Comparison of ENCODE assay signal across 8 cellular contexts in the genomic region with DNA sequence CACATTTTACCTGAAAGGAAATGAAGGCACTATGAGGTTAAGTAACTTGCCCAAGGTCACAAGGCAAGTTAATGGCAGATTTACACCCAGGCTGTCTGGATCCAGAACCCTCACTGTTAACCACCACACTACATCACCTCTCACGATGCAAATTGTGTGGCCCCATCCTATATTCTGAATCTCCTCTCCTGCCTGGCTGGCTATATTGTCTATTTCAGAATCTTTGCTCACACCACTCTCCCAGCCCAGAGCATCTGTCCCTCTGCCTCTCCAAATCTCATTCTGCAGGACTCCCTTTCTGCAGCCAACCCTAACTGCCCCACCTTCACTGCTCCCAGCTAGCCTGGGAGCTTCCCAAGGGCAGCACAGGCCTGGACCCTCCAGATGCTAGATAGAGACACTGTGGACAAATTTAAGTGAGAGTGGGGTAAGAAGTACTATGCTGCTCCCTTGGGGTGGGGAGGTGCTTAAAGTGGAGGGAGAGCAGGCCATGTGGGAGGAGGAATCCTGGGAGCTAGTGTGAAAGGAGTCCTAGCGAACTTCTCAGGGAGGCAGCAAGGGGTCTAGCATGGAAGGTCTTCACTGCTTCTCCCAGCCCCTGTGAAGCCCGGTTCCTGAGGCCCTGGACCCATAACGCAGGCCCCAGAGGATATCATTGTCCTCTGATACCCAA. TPM values are rescaled to one million over a fixed set of nuclear protein-coding genes. Genes with fewer than 3 reads are reported as not detected.
A peak's percentile ranks its signal among the peaks of the same experiment; 100 is the strongest.
DNase-seq lines count a peak whose midpoint lies in the region; ATAC-seq, FAIRE-seq and TF ChIP-seq lines count a peak whose summit lies in the region.

No MANE protein-coding gene starts in this region.

- H3K4me1 ChIP-seq in right lobe of liver, result peaks cover 0 to 14% (median 0%) of the 10 kb centered on the region in 4 donors
- no peaks in the 10 kb centered on the region for H3K4me1 ChIP-seq in urinary bladder (ENCODE audit: insufficient read depth)

- H3K27ac ChIP-seq in right lobe of liver, result peak overlapping the region; percentile 49 to 67 (median 58)
- H3K27ac ChIP-seq in urinary bladder (ENCODE audit: low read depth), result no peak overlapping the region

- H3K27me3 ChIP-seq in GM06990 (replicated peaks; ENCODE audit: control insufficient read depth, insufficient read depth, low read length) (no peaks in the 10 kb centered on the region), bronchial epithelial cell (ENCODE audit: control insufficient read depth, insufficient read depth, low read length) (no peaks in the 10 kb centered on the region), right lobe of liver (no peaks in the 10 kb centered on the region)

- WGBS in right lobe of liver (ENCODE audit: insufficient coverage, low coverage, low lambda C conversion rate, missing lambda C conversion rate), result 75% methylated on average over 1 of the region's 4 CpGs
- whole genome bisulfite sequencing in urinary bladder, result 20% methylated on average over 4 of the region's 4 CpGs

- no peaks in the 10 kb centered on the region for H3K36me3 ChIP-seq in GM06990 (ENCODE audit: control insufficient read depth, insufficient read depth, low read length)
- H3K36me3 ChIP-seq in bronchial epithelial cell (ENCODE audit: control insufficient read depth, insufficient read depth, low read length), result no peaks in the 10 kb centered on the region
- H3K36me3 ChIP-seq in right lobe of liver, result no peaks in the 10 kb centered on the region
- H3K36me3 ChIP-seq in urinary bladder (ENCODE audit: insufficient read depth), result no peaks in the 10 kb centered on the region

- TF ChIP-seq POLR2A in right lobe of liver (IDR thresholded peaks at IDR 0.05), result no peak
- TF ChIP-seq POLR2A in H54 (IDR thresholded peaks at IDR 0.05; ENCODE audit: low read depth, low read length), result no peak

- TF ChIP-seq CTCF in GM06990 (IDR thresholded peaks at IDR 0.05; ENCODE audit: insufficient read depth, low read length, poor library complexity, severe bottlenecking) (no peak), bronchial epithelial cell (IDR thresholded peaks at IDR 0.05; ENCODE audit: insufficient read depth, low read length, severe bottlenecking) (no peak), right lobe of liver (IDR thresholded peaks at IDR 0.05) (no peak)

- no peak for FAIRE-seq in bronchial epithelial cell (lab: Jason Lieb, UNC)
- FAIRE-seq in H54 (lab: Jason Lieb, UNC), result no peak

- ATAC-seq in right lobe of liver (peak in 3 of 4 donors; percentile 1 to 2 (median 1)), HG03039 (IDR thresholded peaks at IDR 0.05; ENCODE audit: unreplicated experiment) (no peak)

- H3K9me3 ChIP-seq in right lobe of liver, result no peaks in the 10 kb centered on the region

- DNase-seq in GM06990 (ENCODE audit: extremely low read depth, insufficient read length), result no peak
- peak; percentile 15 for DNase-seq in MV-4-11 (lab: John Stamatoyannopoulos, UW)
- no peak for DNase-seq in bronchial epithelial cell (ENCODE audit: low read depth)
- DNase-seq in right lobe of liver, result no peak
- DNase-seq in SW480 (ENCODE audit: low spot score), result no peak
- DNase-seq in H54 (ENCODE audit: insufficient read length, low spot score), result no peak

- intact Hi-C loops in right lobe of liver (cut with DNase I), result no loop called here

- H3K4me3 ChIP-seq in GM06990 (replicated peaks; ENCODE audit: low read depth, low read length) (peak overlapping the region; percentile 93), bronchial epithelial cell (ENCODE audit: low read depth, low read length) (peak overlapping the region; percentile 67), right lobe of liver (peak overlapping the region; percentile 89 to 97 (median 96)), urinary bladder (ENCODE audit: low read depth, low read length) (peak overlapping the region; percentile 92)

RNA-seq across cellular contexts. Expression of gene CUEDC2, which starts 0.8 kb away (rescaled TPM):
- total RNA-seq in bronchial epithelial cell (29.7 and 31.5 TPM in 2 replicates), right lobe of liver (10 to 100 TPM; 23.0 to 32.1 (median 26.8) TPM), urinary bladder (26.9 TPM)
- 77.9 TPM for polyA plus RNA-seq in urinary bladder

RNA-seq across cellular contexts. Expression of gene FBXL15, which starts 11.0 kb away (rescaled TPM):
- total RNA-seq in bronchial epithelial cell (9.7 and 12.5 TPM in 2 replicates), right lobe of liver (10 to 100 TPM in 2 of 6 experiments, 1 to 10 TPM in 4; 5.6 to 22.9 (median 9.0) TPM), urinary bladder (2.0 TPM)
- polyA plus RNA-seq in urinary bladder, result 36.6 TPM

RNA-seq across cellular contexts. Expression of gene PSD, which starts 13.0 kb away (rescaled TPM):
- total RNA-seq in bronchial epithelial cell, result under 0.01 and 0.51 TPM in 2 replicates
- total RNA-seq in right lobe of liver, result 1 to 10 TPM in 3 of 6 experiments, under 1 TPM in 3; 0.12 to 4.6 (median 1.3) TPM
- total RNA-seq in urinary bladder, result 38.4 TPM
- polyA plus RNA-seq in urinary bladder, result 276 TPM

RNA-seq across cellular contexts. Expression of gene C10orf95, which starts 19.8 kb away (rescaled TPM):
- 2.9 and 6.3 TPM in 2 replicates for total RNA-seq in bronchial epithelial cell
- total RNA-seq in right lobe of liver, result not detected
- not detected for total RNA-seq in urinary bladder
- polyA plus RNA-seq in urinary bladder, result 0.11 TPM

RNA-seq across cellular contexts. Expression of gene NFKB2, which starts 36.1 kb away (rescaled TPM):
- total RNA-seq in bronchial epithelial cell (6.8 and 13.2 TPM in 2 replicates), right lobe of liver (10 to 100 TPM in 4 of 6 experiments, 1 to 10 TPM in 2; 7.5 to 46.0 (median 19.4) TPM), urinary bladder (11.3 TPM)
- 30.8 TPM for polyA plus RNA-seq in urinary bladder
